22 cellular contexts compared by ENCODE assay signal in genomic region chr2:40466332-40466731, GRCh38. TPM values are rescaled to one million over a fixed set of nuclear protein-coding genes. Genes with fewer than 3 reads are reported as not detected.
"Had no signal": no experiment of that assay in that cellular context is flagged by ENCODE, and none has a peak within 500 bp of the region (broad histone marks: within the 10 kb centered on the region; RNA-seq: fewer than 3 reads in every experiment).

No MANE protein-coding gene starts in this region.

- H3K4me1 ChIP-seq: colonic mucosa, esophagus squamous epithelium, gastrocnemius medialis, stomach, tibial nerve had no signal

- H3K27ac ChIP-seq: colonic mucosa, esophagus squamous epithelium, gastrocnemius medialis, left ventricle myocardium inferior, neural progenitor cell, stomach, suprapubic skin, tibial nerve had no signal

- H3K36me3 ChIP-seq: colonic mucosa, esophagus squamous epithelium, gastrocnemius medialis, left ventricle myocardium inferior, neural progenitor cell, stomach, suprapubic skin, tibial nerve had no signal

- H3K4me3 ChIP-seq: colonic mucosa, esophagus squamous epithelium, gastrocnemius medialis, left ventricle myocardium inferior, neural progenitor cell, stomach, suprapubic skin, tibial nerve had no signal

- H3K9me3 ChIP-seq: colonic mucosa, esophagus squamous epithelium, left ventricle myocardium inferior, stomach, suprapubic skin, tibial nerve had no signal

- ATAC-seq: activated CD4-positive, alpha-beta T cell treated with anti-CD3 and anti-CD28 coated beads for 36 hours; activated T-cell treated with anti-CD3 and anti-CD28 coated beads, Interleukin-2, amount 50 U/mL, for 4 hours; gastrocnemius medialis; naive thymus-derived CD8-positive, alpha-beta T cell; sciatic nerve; stimulated activated memory B cell treated with anti-CD40 and anti-IgM and Interleukin-4, amounts not matched to agents 10 μg/mL and 1 μg/mL and 100 μg/mL, for 72 hours had no signal

- H3K27me3 ChIP-seq: colonic mucosa, esophagus squamous epithelium, gastrocnemius medialis, neural progenitor cell, stomach, suprapubic skin, tibial nerve had no signal

- DNase-seq: activated B cell treated with CpG ODN at 0.5 μM for 24 hours; activated CD4-positive, alpha-beta T cell treated with anti-CD3 and anti-CD28 coated beads for 36 hours; activated CD4-positive, alpha-beta T cell treated with anti-CD3 and anti-CD28 coated beads, Interleukin-2, amount 50 U/mL, for 4 hours; activated CD8-positive, alpha-beta memory T cell treated with anti-CD3 and anti-CD28 coated beads for 24 hours; activated CD8-positive, alpha-beta memory T cell treated with anti-CD3 and anti-CD28 coated beads, Interleukin-2, amount 50 U/mL, for 4 hours; activated naive CD4-positive, alpha-beta T cell treated with Interleukin-2 at 50 U/mL for 16 hours; activated naive CD8-positive, alpha-beta T cell treated with anti-CD3 and anti-CD28 coated beads for 36 hours; activated T-cell treated with anti-CD3 and anti-CD28 coated beads, Interleukin-2, amount 50 U/mL, for 4 hours; colonic mucosa; esophagus squamous epithelium; gastrocnemius medialis; hippocampal formation; left ventricle myocardium inferior; mammary epithelial cell; naive thymus-derived CD8-positive, alpha-beta T cell; small intestine; stomach had no signal

RNA-seq across cellular contexts. Expression of gene SLC8A1, which starts 14.4 kb away (rescaled TPM):
- polyA plus RNA-seq: naive thymus-derived CD8-positive, alpha-beta T cell had no signal
